9 cellular contexts compared by ENCODE assay signal in the genomic region with DNA sequence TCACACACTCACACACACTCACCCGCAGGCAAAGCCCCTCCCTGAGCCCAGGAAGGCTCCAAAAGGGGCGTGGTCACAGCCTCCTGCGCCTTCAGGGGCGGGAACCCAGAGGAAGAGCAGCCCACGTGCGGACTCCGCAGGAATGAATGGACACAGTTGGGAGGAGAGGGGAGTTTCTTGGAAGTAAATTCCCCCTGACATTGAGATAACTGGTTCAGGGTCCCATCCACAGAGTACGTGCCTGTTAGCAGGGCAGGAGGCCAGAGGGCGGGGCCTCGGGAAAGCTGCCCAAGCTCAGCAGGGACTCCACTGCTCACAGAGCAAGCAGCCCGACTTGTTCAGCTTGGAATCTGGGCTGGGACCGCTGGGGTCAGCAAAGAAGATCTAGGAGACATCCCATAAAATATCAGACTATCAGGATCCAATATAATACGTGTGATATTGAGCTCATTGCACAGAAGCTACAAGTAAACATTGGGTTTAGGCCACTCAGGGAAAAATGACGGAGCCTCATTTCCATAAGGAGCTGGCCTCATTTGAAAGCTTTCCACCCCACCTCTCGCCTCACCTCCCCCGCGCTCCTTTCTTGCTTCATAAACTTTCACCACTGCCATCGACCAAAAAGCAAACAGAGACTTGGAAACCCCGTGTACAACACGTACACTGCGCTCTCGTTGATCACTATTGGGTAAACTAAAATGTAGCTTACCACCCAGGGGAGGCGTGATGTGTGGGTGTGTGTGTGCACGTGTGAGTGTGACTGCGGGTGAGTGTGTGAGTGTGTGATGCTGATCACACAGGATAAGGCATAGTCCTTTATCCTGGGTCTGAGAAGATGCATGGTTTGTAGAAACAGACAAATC. TPM values are rescaled to one million over a fixed set of nuclear protein-coding genes. Genes with fewer than 3 reads are reported as not detected.
DNase-seq lines count a peak whose midpoint lies in the region; ATAC-seq and TF ChIP-seq lines count a peak whose summit lies in the region.
"Had no signal": no experiment of that assay in that cellular context is flagged by ENCODE, and none has a peak within 500 bp of the region (broad histone marks: within the 10 kb centered on the region; RNA-seq: fewer than 3 reads in every experiment).

No MANE protein-coding gene starts in this region.

- DNase-seq in ELR (ENCODE audit: low read depth) (peak; percentile 66), NCI-H748 (lab: John Stamatoyannopoulos, UW; ENCODE audit: unreplicated experiment) (peak; percentile 47), foreskin keratinocyte (peak; percentile 42 to 73), progenitor cell of endocrine pancreas (ENCODE audit: low spot score, unreplicated experiment) (no peak), NCI-H510A treated with DMSO at 0.1 percent for 48 hours (lab: John Stamatoyannopoulos, UW) (no peak), SKM-1 treated with dmso at 0.1 percent for 144 hours (lab: John Stamatoyannopoulos, UW; ENCODE audit: unreplicated experiment) (no peak)

- H3K27me3 ChIP-seq in foreskin keratinocyte, result peaks cover 23% of the 10 kb centered on the region

- peak overlapping the region; percentile 38 for H3K4me3 Mint-ChIP-seq in progenitor cell of endocrine pancreas (ENCODE audit: low read depth)
- H3K4me3 Mint-ChIP-seq: stimulated activated effector memory CD8-positive, alpha-beta T cell treated with anti-CD3 and anti-CD28 coated beads, Interleukin-12 subunit alpha, Interleukin-12 subunit beta, amount 100 ng/mL, for 72 hours had no signal

- peaks cover 13% of the 10 kb centered on the region for H3K27me3 Mint-ChIP-seq in progenitor cell of endocrine pancreas

- TF ChIP-seq CTCF in foreskin keratinocyte (conservative IDR thresholded peaks at IDR 0.05) (no peak), progenitor cell of endocrine pancreas (IDR thresholded peaks at IDR 0.05; ENCODE audit: unreplicated experiment) (no peak)

- peaks cover 24% of the 10 kb centered on the region for H3K4me1 Mint-ChIP-seq in progenitor cell of endocrine pancreas (ENCODE audit: low read depth)

- H3K27ac ChIP-seq in foreskin keratinocyte, result no peak overlapping the region

- H3K4me1 ChIP-seq in foreskin keratinocyte, result no peaks in the 10 kb centered on the region

- ATAC-seq in foreskin keratinocyte, result peak; percentile 91
- no peak for ATAC-seq in HG02759 (IDR thresholded peaks at IDR 0.05; ENCODE audit: unreplicated experiment)
- ATAC-seq in HG03457 (IDR thresholded peaks at IDR 0.05; ENCODE audit: unreplicated experiment), result no peak

- no peaks in the 10 kb centered on the region for H3K36me3 Mint-ChIP-seq in progenitor cell of endocrine pancreas (ENCODE audit: insufficient read depth)

- peak overlapping the region; percentile 35 for H3K27ac Mint-ChIP-seq in progenitor cell of endocrine pancreas
- H3K27ac Mint-ChIP-seq: stimulated activated effector memory CD8-positive, alpha-beta T cell treated with anti-CD3 and anti-CD28 coated beads, Interleukin-12 subunit alpha, Interleukin-12 subunit beta, amount 100 ng/mL, for 72 hours had no signal

- H3K9me3 Mint-ChIP-seq in progenitor cell of endocrine pancreas (ENCODE audit: low read depth), result no peaks in the 10 kb centered on the region
- H3K9me3 Mint-ChIP-seq: stimulated activated effector memory CD8-positive, alpha-beta T cell treated with anti-CD3 and anti-CD28 coated beads, Interleukin-12 subunit alpha, Interleukin-12 subunit beta, amount 100 ng/mL, for 72 hours had no signal

RNA-seq across cellular contexts. Expression of a gene that starts 36.0 kb away (rescaled TPM):
- total RNA-seq in foreskin keratinocyte (36.4 and 39.5 TPM in 2 replicates), progenitor cell of endocrine pancreas (49.3 and 49.5 TPM in 2 replicates)
- polyA plus RNA-seq in foreskin keratinocyte, result 36.8 and 37.5 TPM in 2 replicates

Comparison
In these comparisons a context has a peak if more than half of its experiments do, and no peak if none do; other contexts are left out.
1. DNase-seq: peak in ELR (single experiment), NCI-H748 (single experiment) and foreskin keratinocyte (2 of 2); none in progenitor cell of endocrine pancreas (single experiment), NCI-H510A treated with DMSO at 0.1 percent for 48 hours (single experiment) and SKM-1 treated with dmso at 0.1 percent for 144 hours (single experiment).